In genomic region chr1:52726265-52727113, GRCh38 we compare ENCODE assay signal across 8 cellular contexts. TPM values are rescaled to one million over a fixed set of nuclear protein-coding genes. Genes with fewer than 3 reads are reported as not detected.
DNase-seq lines count a peak whose midpoint lies in the region; ATAC-seq and TF ChIP-seq lines count a peak whose summit lies in the region.

Gene ZYG11B (plus strand): TSS chr1:52726453. CDS start chr1:52726654, 201 bp downstream.

- TF ChIP-seq EP300 in esophagus muscularis mucosa (IDR thresholded peaks at IDR 0.05), result no peak

- peak; percentile 86 for DNase-seq in DMS53 treated with DMSO at 0.1 percent for 48 hours (lab: John Stamatoyannopoulos, UW; ENCODE audit: unreplicated experiment)
- DNase-seq in Peyer's patch, result peak; percentile 89 to 97 (median 95)
- DNase-seq in activated T-cell treated with anti-CD3 and anti-CD28 coated beads, Interleukin-2, amount 50 U/mL, for 48 hours, result peak; percentile 92 to 94
- peak; percentile 98 for DNase-seq in esophagus muscularis mucosa (ENCODE audit: extremely low spot score)
- DNase-seq in myocyte (ENCODE audit: low read depth), result peak; percentile 90
- peak; percentile 79 to 84 for DNase-seq in stimulated activated CD8-positive, alpha-beta memory T cell treated with anti-CD3 and anti-CD28 coated beads, Interleukin-7, amount 100 ng/mL, for 48 hours (ENCODE audit: extremely low read depth in 1 of 2, low read depth in 1 of 2)

- H3K4me3 ChIP-seq in Peyer's patch (peak within 1 kb of the TSS; percentile 76 to 97 (median 94)), esophagus muscularis mucosa (peak within 1 kb of the TSS; percentile 80 to 99 (median 88))

- WGBS in esophagus muscularis mucosa, result 2% methylated on average over 27 of the region's 59 CpGs

- H3K27ac ChIP-seq in KOPT-K1 (ENCODE audit: low read depth, low read length, poor library complexity, severe bottlenecking), result peak within 1 kb of the TSS; percentile 49
- peak within 1 kb of the TSS; percentile 86 to 93 (median 88) for H3K27ac ChIP-seq in Peyer's patch
- peak within 1 kb of the TSS; percentile 86 to 94 (median 90) for H3K27ac ChIP-seq in esophagus muscularis mucosa (replicated peaks in 1 of 4)

- no peaks in the 10 kb centered on the region for H3K27me3 ChIP-seq in Peyer's patch
- no peaks in the 10 kb centered on the region for H3K27me3 ChIP-seq in esophagus muscularis mucosa

- ATAC-seq in GM21786 (IDR thresholded peaks at IDR 0.05; ENCODE audit: unreplicated experiment), result peak; percentile 91

- TF ChIP-seq POLR2A in Peyer's patch (IDR thresholded peaks at IDR 0.05) (peak; percentile 72 to 80), esophagus muscularis mucosa (IDR thresholded peaks at IDR 0.05; ENCODE audit: low read depth) (peak; percentile 61)

- intact Hi-C loops in esophagus muscularis mucosa (cut with DNase I), result no loop called here

- peaks cover 0 to 26% (median 0%) of the 10 kb centered on the region in 4 donors for H3K4me1 ChIP-seq in Peyer's patch
- H3K4me1 ChIP-seq in esophagus muscularis mucosa, result peaks cover 20 to 47% (median 35%) of the 10 kb centered on the region in 4 donors

- H3K36me3 ChIP-seq in KOPT-K1 (ENCODE audit: insufficient read depth, low read length) (no peaks in the 10 kb centered on the region), Peyer's patch (no peaks in the 10 kb centered on the region), esophagus muscularis mucosa (no peaks in the 10 kb centered on the region)

- peak in 1 of 6 experiments; percentile 5 for TF ChIP-seq CTCF in Peyer's patch (IDR thresholded peaks at IDR 0.05)
- TF ChIP-seq CTCF in esophagus muscularis mucosa (IDR thresholded peaks at IDR 0.05), result no peak

- H3K9me3 ChIP-seq in KOPT-K1 (ENCODE audit: insufficient read depth, low read length, poor library complexity, severe bottlenecking), result no peaks in the 10 kb centered on the region
- no peaks in the 10 kb centered on the region for H3K9me3 ChIP-seq in Peyer's patch
- H3K9me3 ChIP-seq in esophagus muscularis mucosa, result no peaks in the 10 kb centered on the region

RNA-seq across cellular contexts. Expression of gene ZYG11B, which starts in this region (rescaled TPM):
- total RNA-seq in Peyer's patch (10 to 100 TPM; 21.4 to 36.3 (median 27.8) TPM), esophagus muscularis mucosa (10 to 100 TPM; 42.1 to 72.2 (median 52.2) TPM), myocyte (39.8 and 57.3 TPM in 2 replicates)
- 10.2 TPM for polyA plus RNA-seq in myocyte (2012)

Comparison
In these comparisons a context has a peak if more than half of its experiments do, and no peak if none do; other contexts are left out.
1. Peak in every context shown above with its lines: DNase-seq, ATAC-seq, H3K4me3 ChIP-seq and H3K27ac ChIP-seq.